In the genomic region with DNA sequence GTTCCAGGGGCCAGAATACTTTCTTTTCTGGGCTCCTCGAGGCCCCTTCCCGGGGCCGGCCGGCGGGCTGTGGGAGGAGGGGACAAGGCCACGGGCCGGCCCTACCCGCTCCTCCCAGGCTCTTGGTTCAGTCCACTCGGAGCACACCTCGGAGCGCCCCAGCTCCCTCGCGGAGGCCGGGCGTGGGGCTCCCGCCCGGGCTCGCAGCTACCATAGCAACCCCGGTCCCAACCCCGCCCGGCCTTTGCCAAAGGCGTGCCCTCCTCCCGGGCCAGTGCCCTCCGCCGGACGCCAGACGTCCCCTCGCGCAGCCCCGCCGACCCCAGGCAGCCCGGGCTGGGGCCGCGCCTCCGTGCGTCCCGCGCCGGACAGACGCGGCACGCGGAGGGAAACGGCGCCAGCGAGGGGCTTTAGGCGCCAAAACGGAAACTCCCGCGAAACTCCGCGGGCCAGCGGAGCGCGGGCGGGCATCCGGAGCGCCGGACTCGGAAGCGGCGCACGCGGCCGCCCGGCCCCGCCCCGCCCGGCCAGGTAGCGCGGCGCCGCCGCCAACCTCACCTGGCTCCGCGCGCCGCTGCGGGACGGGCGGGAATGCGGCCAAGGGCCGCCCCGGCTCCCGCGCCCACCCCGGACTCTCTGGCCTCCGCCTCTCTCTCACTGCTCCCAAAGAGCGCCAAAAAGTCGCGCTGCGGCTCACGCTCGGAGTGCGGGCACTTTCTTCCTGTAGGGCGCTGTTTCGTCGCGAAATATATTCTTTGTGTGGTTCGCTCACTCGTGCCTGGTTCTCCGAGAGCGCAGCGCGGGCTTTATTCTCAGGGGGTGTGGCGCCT, we compare ENCODE assay signal across 8 cellular contexts. TPM values are rescaled to one million over a fixed set of nuclear protein-coding genes. Genes with fewer than 3 reads are reported as not detected.
DNase-seq lines count a peak whose midpoint lies in the region; ATAC-seq and TF ChIP-seq lines count a peak whose summit lies in the region.

No MANE protein-coding gene starts in this region.

- peak overlapping the region; percentile 93 for H3K4me3 Mint-ChIP-seq in activated CD4-positive, alpha-beta T cell treated with anti-CD3 and anti-CD28 coated beads, Interleukin-2, amount 10 ng/mL, durations not matched to agents 24 days and 14 days

- no peaks in the 10 kb centered on the region for H3K27me3 ChIP-seq in lower lobe of right lung (ENCODE audit: low read depth)

- H3K4me3 ChIP-seq in lower lobe of right lung = peak overlapping the region; percentile 66

- H3K27ac Mint-ChIP-seq in activated CD4-positive, alpha-beta T cell treated with anti-CD3 and anti-CD28 coated beads, Interleukin-2, amount 10 ng/mL, durations not matched to agents 24 days and 14 days = peak overlapping the region; percentile 97

- no peak for TF ChIP-seq CTCF in lower lobe of right lung (IDR thresholded peaks at IDR 0.05)

- no peaks in the 10 kb centered on the region for H3K9me3 Mint-ChIP-seq in activated CD4-positive, alpha-beta T cell treated with anti-CD3 and anti-CD28 coated beads, Interleukin-2, amount 10 ng/mL, durations not matched to agents 24 days and 14 days

- no peaks in the 10 kb centered on the region for H3K9me3 ChIP-seq in lower lobe of right lung

- H3K27me3 Mint-ChIP-seq in activated CD4-positive, alpha-beta T cell treated with anti-CD3 and anti-CD28 coated beads, Interleukin-2, amount 10 ng/mL, durations not matched to agents 24 days and 14 days = peaks cover 10% of the 10 kb centered on the region

- intact Hi-C loops in activated CD4-positive, alpha-beta T cell treated with anti-CD3 and anti-CD28 coated beads, Interleukin-2, amount 10 ng/mL, durations not matched to agents 24 days and 14 days (cut with micrococcal nuclease) = loop anchor here (1.0 to 10.0 kb wide), 4 partner anchors 9 to 657 kb away; partner anchors contain the start of gene STK26
- intact Hi-C loops in lower lobe of right lung (cut with DNase I) = no loop called here

- H3K36me3 ChIP-seq in lower lobe of right lung = no peaks in the 10 kb centered on the region

- peak overlapping the region; percentile 89 for H3K27ac ChIP-seq in lower lobe of right lung

- no peaks in the 10 kb centered on the region for H3K36me3 Mint-ChIP-seq in activated CD4-positive, alpha-beta T cell treated with anti-CD3 and anti-CD28 coated beads, Interleukin-2, amount 10 ng/mL, durations not matched to agents 24 days and 14 days (ENCODE audit: low read depth)

- H3K4me1 ChIP-seq in lower lobe of right lung = peaks cover 22% of the 10 kb centered on the region

- ATAC-seq in HG02885 (IDR thresholded peaks at IDR 0.05; ENCODE audit: poor library complexity, unreplicated experiment) = peak; percentile 62
- peak; percentile 96 to 98 for ATAC-seq in lower lobe of right lung

- peak in 3 of 4 experiments; percentile 12 to 29 (median 17) for DNase-seq in activated CD4-positive, CD25-positive, alpha-beta regulatory T cell (lab: John Stamatoyannopoulos, UW)
- no peak for DNase-seq in activated CD4-positive, CD25-positive, alpha-beta regulatory T cell treated with anti-CD3 and anti-CD28 coated beads, Interleukin-2, amount 50 U/mL, for 72 hours
- DNase-seq in NCI-H1930 (lab: John Stamatoyannopoulos, UW) (peak; percentile 31 to 41), lower lobe of right lung (peak; percentile 86)
- DNase-seq in activated CD4-positive, alpha-beta T cell treated with anti-CD3 and anti-CD28 coated beads, Interleukin-2, amount 10 ng/mL, durations not matched to agents 24 days and 14 days = peak; percentile 82
- DNase-seq in effector CD4-positive, alpha-beta T cell = peak; percentile 41
- DNase-seq in stimulated activated CD8-positive, alpha-beta memory T cell treated with anti-CD3 and anti-CD28 coated beads, Interleukin-4, amount 100 ng/mL, for 24 hours (ENCODE audit: low read depth) = peak; percentile 21

- H3K4me1 Mint-ChIP-seq in activated CD4-positive, alpha-beta T cell treated with anti-CD3 and anti-CD28 coated beads, Interleukin-2, amount 10 ng/mL, durations not matched to agents 24 days and 14 days = peaks cover 24% of the 10 kb centered on the region

RNA-seq across cellular contexts. Expression of gene MBNL3, which starts 0.6 kb away (rescaled TPM):
- 12.2 and 15.4 TPM in 2 replicates for total RNA-seq in activated CD4-positive, alpha-beta T cell treated with anti-CD3 and anti-CD28 coated beads, Interleukin-2, amount 10 ng/mL, durations not matched to agents 24 days and 14 days
- 24.3 TPM for total RNA-seq in lower lobe of right lung
